In the genomic region with DNA sequence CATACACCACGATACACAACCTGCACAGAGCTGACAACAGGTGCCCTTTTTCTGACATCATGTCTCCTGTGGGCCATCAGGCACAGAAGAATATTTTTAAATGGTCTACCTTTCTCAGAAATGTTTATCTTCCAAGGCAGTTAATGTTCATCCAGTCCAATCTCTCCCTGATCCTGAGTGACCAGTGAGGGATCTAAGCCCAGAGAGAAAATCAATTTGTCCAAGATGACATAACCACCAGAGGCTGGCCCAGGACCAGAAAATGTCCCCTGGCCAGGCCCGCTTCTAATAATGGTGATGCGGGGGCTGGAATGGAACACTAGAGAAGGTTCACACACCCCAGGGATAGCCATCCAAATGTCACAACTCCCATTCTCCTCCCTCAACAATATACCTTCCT, we compare ENCODE assay signal across 30 cellular contexts.
"Had no signal": no experiment of that assay in that cellular context is flagged by ENCODE, and none has a peak within 500 bp of the region (broad histone marks: within the 10 kb centered on the region; RNA-seq: fewer than 3 reads in every experiment).

No MANE protein-coding gene starts in this region.

- H3K9me3 ChIP-seq: adrenal gland, breast epithelium, esophagus squamous epithelium, gastroesophageal sphincter had no signal

- ATAC-seq: activated CD4-positive, CD25-positive, alpha-beta regulatory T cell treated with anti-CD3 and anti-CD28 coated beads, Interleukin-2, amount 50 U/mL, for 24 hours; activated CD8-positive, alpha-beta T cell treated with anti-CD3 and anti-CD28 coated beads for 36 hours; activated naive CD8-positive, alpha-beta T cell treated with anti-CD3 and anti-CD28 coated beads, Interleukin-2, amount 50 U/mL, for 24 hours; activated T-cell treated with anti-CD3 and anti-CD28 coated beads, Interleukin-2, amount 50 U/mL, for 4 hours; activated T-helper 17 cell treated with anti-CD3 and anti-CD28 coated beads, Interleukin-2, amount 50 U/mL, for 72 hours; effector memory CD8-positive, alpha-beta T cell; gastroesophageal sphincter; T-helper 17 cell had no signal

- DNase-seq: activated B cell treated with CpG ODN at 0.5 μM for 24 hours; activated CD4-positive, alpha-beta T cell treated with anti-CD3 and anti-CD28 coated beads for 48 hours; activated CD4-positive, alpha-beta T cell treated with anti-CD3 and anti-CD28 coated beads, Interleukin-2, amount 50 U/mL, for 1 hour; activated CD4-positive, alpha-beta T cell treated with anti-CD3 and anti-CD28 coated beads, Interleukin-2, amount 50 U/mL, for 48 hours; activated CD8-positive, alpha-beta memory T cell treated with anti-CD3 and anti-CD28 coated beads for 24 hours; activated CD8-positive, alpha-beta T cell treated with anti-CD3 and anti-CD28 coated beads for 36 hours; activated effector memory CD4-positive, alpha-beta T cell treated with Interleukin-2 at 50 U/mL for 16 hours; activated naive CD4-positive, alpha-beta T cell treated with anti-CD3 and anti-CD28 coated beads for 36 hours; activated naive CD8-positive, alpha-beta T cell treated with anti-CD3 and anti-CD28 coated beads for 36 hours; activated naive CD8-positive, alpha-beta T cell treated with anti-CD3 and anti-CD28 coated beads, Interleukin-2, amount 50 U/mL, for 24 hours; activated T-cell treated with anti-CD3 and anti-CD28 coated beads, Interleukin-2, amount 50 U/mL, for 4 hours; adrenal gland; aorta; central memory CD4-positive, alpha-beta T cell; cerebellar nuclear complex; effector CD4-positive, alpha-beta T cell; effector memory CD8-positive, alpha-beta T cell; erythroblast; esophagus squamous epithelium; foreskin melanocyte; T-helper 1 cell; T-helper 17 cell; T1000; WERI-Rb-1 had no signal

- H3K4me1 ChIP-seq: adrenal gland, breast epithelium, esophagus squamous epithelium, gastroesophageal sphincter had no signal

- H3K36me3 ChIP-seq: adrenal gland, breast epithelium, cardiac muscle cell, esophagus squamous epithelium, gastroesophageal sphincter, WERI-Rb-1 had no signal

- H3K4me3 ChIP-seq: adrenal gland, breast epithelium, cardiac muscle cell, coronary artery, esophagus squamous epithelium, gastroesophageal sphincter had no signal

- H3K27me3 ChIP-seq: adrenal gland, breast epithelium, cardiac muscle cell, esophagus squamous epithelium, gastroesophageal sphincter had no signal

- H3K27ac ChIP-seq: adrenal gland, breast epithelium, cardiac muscle cell, coronary artery, esophagus squamous epithelium, gastroesophageal sphincter, WERI-Rb-1 had no signal
